ENCODE assay signal across 2 cellular contexts in genomic region chr18:77098033-77098432, GRCh38.
TF ChIP-seq lines count a peak whose summit lies in the region.

No MANE protein-coding gene starts in this region.

TF ChIP-seq in GM23338, 12 proteins besides CTCF, POLR2A, EP300 and RAD21:
- TF ChIP-seq ZNF462 (CRISPR knock-in tag; IDR thresholded peaks at IDR 0.05) (no peak), POLR2AphosphoS5 (IDR thresholded peaks at IDR 0.05; ENCODE audit: low read depth) (no peak), EZH2 (IDR thresholded peaks at IDR 0.05; ENCODE audit: low read depth, unreplicated experiment) (no peak), EZH2phosphoT487 (IDR thresholded peaks at IDR 0.05; ENCODE audit: unreplicated experiment) (no peak)

TF ChIP-seq in HepG2, 621 proteins besides CTCF, POLR2A, EP300 and RAD21:
- no peak for TF ChIP-seq WIZ (CRISPR knock-in tag; IDR thresholded peaks at IDR 0.05)
- TF ChIP-seq ZBTB7A (CRISPR knock-in tag; IDR thresholded peaks at IDR 0.05): no peak
- no peak for TF ChIP-seq ZNF496 (CRISPR knock-in tag; IDR thresholded peaks at IDR 0.05; ENCODE audit: insufficient replicate concordance)
- TF ChIP-seq DMTF1 (CRISPR knock-in tag; IDR thresholded peaks at IDR 0.05): no peak
- no peak for TF ChIP-seq EZH2 (conservative IDR thresholded peaks at IDR 0.05; ENCODE audit: low read depth, low read length)
- TF ChIP-seq ZNF12 (CRISPR knock-in tag; IDR thresholded peaks at IDR 0.05): no peak
- no peak for TF ChIP-seq KLF13 (CRISPR knock-in tag; IDR thresholded peaks at IDR 0.05)
- TF ChIP-seq ZNF704 (CRISPR knock-in tag; IDR thresholded peaks at IDR 0.05; ENCODE audit: borderline replicate concordance): no peak
- TF ChIP-seq SRSF4 (IDR thresholded peaks at IDR 0.05; ENCODE audit: low read depth, low read length, poor library complexity, severe bottlenecking): no peak
- TF ChIP-seq ELK4 (CRISPR knock-in tag; IDR thresholded peaks at IDR 0.05; ENCODE audit: borderline replicate concordance): no peak
- TF ChIP-seq ZNF234 (CRISPR knock-in tag; conservative IDR thresholded peaks at IDR 0.05): no peak
- TF ChIP-seq BCL6 (CRISPR knock-in tag; IDR thresholded peaks at IDR 0.05): no peak
- TF ChIP-seq POLR2AphosphoS2 (IDR thresholded peaks at IDR 0.05; ENCODE audit: low read depth, low read length): no peak
- TF ChIP-seq STAT6 (CRISPR knock-in tag; IDR thresholded peaks at IDR 0.05; ENCODE audit: borderline replicate concordance): no peak
- no peak for TF ChIP-seq ZNF572 (CRISPR knock-in tag; IDR thresholded peaks at IDR 0.05)
- TF ChIP-seq NR2F6 (IDR thresholded peaks at IDR 0.05): no peak
- no peak for TF ChIP-seq NR2F6 (CRISPR knock-in tag; IDR thresholded peaks at IDR 0.05)
- no peak for TF ChIP-seq NONO (IDR thresholded peaks at IDR 0.05)
- TF ChIP-seq NONO (CRISPR knock-in tag; conservative IDR thresholded peaks at IDR 0.05): no peak
- TF ChIP-seq KLF15 (CRISPR knock-in tag; IDR thresholded peaks at IDR 0.05; ENCODE audit: borderline replicate concordance): no peak
- TF ChIP-seq IKZF1 (IDR thresholded peaks at IDR 0.05): no peak
